In the genomic region with DNA sequence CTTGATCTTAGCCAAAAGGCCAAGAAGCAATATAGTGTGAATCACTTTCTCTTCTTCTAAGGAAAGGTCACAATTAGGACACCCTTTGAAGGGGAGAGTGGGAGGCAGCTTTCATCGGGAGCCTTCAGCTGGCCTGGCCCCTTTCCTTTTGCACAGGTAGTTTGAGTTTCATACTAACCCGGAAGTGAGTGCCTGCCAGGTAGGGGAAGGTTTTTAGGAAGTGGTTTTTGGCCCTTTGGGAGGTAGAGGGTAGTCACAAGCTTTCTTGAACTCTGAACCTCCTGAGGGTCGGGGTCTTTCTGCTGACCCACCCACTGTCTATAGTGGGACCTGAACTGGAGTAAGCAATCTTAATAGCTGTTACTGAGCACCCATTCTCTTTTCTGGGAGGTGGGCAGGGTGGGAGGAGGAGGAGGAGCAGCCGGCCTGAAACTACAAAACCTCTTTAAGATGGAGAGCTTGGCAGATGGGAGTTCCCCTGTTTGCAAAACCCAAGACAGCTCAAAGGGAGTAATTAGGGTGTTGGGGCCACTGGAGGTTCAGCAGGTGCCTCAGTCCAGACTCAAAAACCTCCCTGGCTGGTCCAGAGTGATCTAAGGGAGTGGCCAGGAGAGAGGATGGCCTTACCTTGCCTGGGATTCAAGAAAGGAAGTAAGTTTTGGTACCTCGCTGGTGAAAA, we compare ENCODE assay signal across 9 cellular contexts. TPM values are rescaled to one million over a fixed set of nuclear protein-coding genes. Genes with fewer than 3 reads are reported as not detected.
A peak's percentile ranks its signal among the peaks of the same experiment; 100 is the strongest.
DNase-seq lines count a peak whose midpoint lies in the region; ATAC-seq lines count a peak whose summit lies in the region.
"Had no signal": no experiment of that assay in that cellular context is flagged by ENCODE, and none has a peak within 500 bp of the region (broad histone marks: within the 10 kb centered on the region; RNA-seq: fewer than 3 reads in every experiment).

No MANE protein-coding gene starts in this region.

- H3K9me3 Mint-ChIP-seq in activated CD4-positive, alpha-beta T cell treated with anti-CD3 and anti-CD28 coated beads, Interleukin-2, amount 10 ng/mL, durations not matched to agents 24 days and 14 days: no peaks in the 10 kb centered on the region
- no peaks in the 10 kb centered on the region for H3K9me3 Mint-ChIP-seq in activated naive CD4-positive, alpha-beta T cell treated with anti-CD3 and anti-CD28 coated beads, Interleukin-2, amount 50 U/mL, for 24 hours
- H3K9me3 Mint-ChIP-seq in stimulated activated effector memory CD8-positive, alpha-beta T cell treated with anti-CD3 and anti-CD28 coated beads, Interleukin-12 subunit alpha, Interleukin-12 subunit beta, amount 100 ng/mL, for 72 hours: no peaks in the 10 kb centered on the region

- H3K27ac Mint-ChIP-seq in activated CD4-positive, alpha-beta T cell treated with anti-CD3 and anti-CD28 coated beads, Interleukin-2, amount 10 ng/mL, durations not matched to agents 24 days and 14 days: peak overlapping the region; percentile 84
- peak overlapping the region; percentile 79 for H3K27ac Mint-ChIP-seq in activated naive CD4-positive, alpha-beta T cell treated with anti-CD3 and anti-CD28 coated beads, Interleukin-2, amount 50 U/mL, for 24 hours
- H3K27ac Mint-ChIP-seq in stimulated activated effector memory CD8-positive, alpha-beta T cell treated with anti-CD3 and anti-CD28 coated beads, Interleukin-12 subunit alpha, Interleukin-12 subunit beta, amount 100 ng/mL, for 72 hours: peak overlapping the region; percentile 58

- H3K36me3 Mint-ChIP-seq in activated CD4-positive, alpha-beta T cell treated with anti-CD3 and anti-CD28 coated beads, Interleukin-2, amount 10 ng/mL, durations not matched to agents 24 days and 14 days (ENCODE audit: low read depth): peaks cover 32% of the 10 kb centered on the region
- H3K36me3 Mint-ChIP-seq in activated naive CD4-positive, alpha-beta T cell treated with anti-CD3 and anti-CD28 coated beads, Interleukin-2, amount 50 U/mL, for 24 hours: peaks cover 10% of the 10 kb centered on the region
- H3K36me3 Mint-ChIP-seq in stimulated activated effector memory CD8-positive, alpha-beta T cell treated with anti-CD3 and anti-CD28 coated beads, Interleukin-12 subunit alpha, Interleukin-12 subunit beta, amount 100 ng/mL, for 72 hours: peaks cover 56% of the 10 kb centered on the region

- H3K27me3 Mint-ChIP-seq in activated CD4-positive, alpha-beta T cell treated with anti-CD3 and anti-CD28 coated beads, Interleukin-2, amount 10 ng/mL, durations not matched to agents 24 days and 14 days: no peaks in the 10 kb centered on the region
- H3K27me3 Mint-ChIP-seq in activated naive CD4-positive, alpha-beta T cell treated with anti-CD3 and anti-CD28 coated beads, Interleukin-2, amount 50 U/mL, for 24 hours: no peaks in the 10 kb centered on the region

- DNase-seq in activated CD4-positive, alpha-beta T cell treated with anti-CD3 and anti-CD28 coated beads, Interleukin-2, amount 10 ng/mL, durations not matched to agents 24 days and 14 days: peak; percentile 73
- no peak for DNase-seq in activated CD4-positive, alpha-beta T cell treated with anti-CD3 and anti-CD28 coated beads, Interleukin-2, amount 50 U/mL, for 1 hour
- DNase-seq in stimulated activated effector memory CD8-positive, alpha-beta T cell treated with anti-CD3 and anti-CD28 coated beads, Interleukin-12 subunit alpha, Interleukin-12 subunit beta, amount 100 ng/mL, for 72 hours (ENCODE audit: low spot score in 2 of 2): no peak
- no peak for DNase-seq in NCI-H1930 (lab: John Stamatoyannopoulos, UW)
- no peak for DNase-seq in occipital lobe (lab: John Stamatoyannopoulos, UW)
- no peak for DNase-seq in AG08395 (ENCODE audit: low spot score)
- DNase-seq: ACHN had no signal

- H3K4me1 Mint-ChIP-seq in activated CD4-positive, alpha-beta T cell treated with anti-CD3 and anti-CD28 coated beads, Interleukin-2, amount 10 ng/mL, durations not matched to agents 24 days and 14 days: peaks cover 64% of the 10 kb centered on the region
- H3K4me1 Mint-ChIP-seq in activated naive CD4-positive, alpha-beta T cell treated with anti-CD3 and anti-CD28 coated beads, Interleukin-2, amount 50 U/mL, for 24 hours: peaks cover 70% of the 10 kb centered on the region
- H3K4me1 Mint-ChIP-seq in stimulated activated effector memory CD8-positive, alpha-beta T cell treated with anti-CD3 and anti-CD28 coated beads, Interleukin-12 subunit alpha, Interleukin-12 subunit beta, amount 100 ng/mL, for 72 hours: peaks cover 70% of the 10 kb centered on the region

- ATAC-seq in HG03025 (IDR thresholded peaks at IDR 0.05; ENCODE audit: low FRiP score, unreplicated experiment): peak; percentile 39
- no peak for ATAC-seq in stimulated activated effector memory CD8-positive, alpha-beta T cell treated with anti-CD3 and anti-CD28 coated beads, Interleukin-12 subunit alpha, Interleukin-12 subunit beta, amount 100 ng/mL, for 72 hours

- intact Hi-C loops in activated CD4-positive, alpha-beta T cell treated with anti-CD3 and anti-CD28 coated beads, Interleukin-2, amount 10 ng/mL, durations not matched to agents 24 days and 14 days (cut with micrococcal nuclease): no loop called here

- H3K4me3 Mint-ChIP-seq in activated CD4-positive, alpha-beta T cell treated with anti-CD3 and anti-CD28 coated beads, Interleukin-2, amount 10 ng/mL, durations not matched to agents 24 days and 14 days: peak overlapping the region; percentile 74
- H3K4me3 Mint-ChIP-seq in activated naive CD4-positive, alpha-beta T cell treated with anti-CD3 and anti-CD28 coated beads, Interleukin-2, amount 50 U/mL, for 24 hours: peak overlapping the region; percentile 93
- peak overlapping the region; percentile 91 for H3K4me3 Mint-ChIP-seq in stimulated activated effector memory CD8-positive, alpha-beta T cell treated with anti-CD3 and anti-CD28 coated beads, Interleukin-12 subunit alpha, Interleukin-12 subunit beta, amount 100 ng/mL, for 72 hours

RNA-seq across cellular contexts. Expression of gene LARP1, which starts 6.0 kb away (rescaled TPM):
- total RNA-seq in activated CD4-positive, alpha-beta T cell treated with anti-CD3 and anti-CD28 coated beads, Interleukin-2, amount 10 ng/mL, durations not matched to agents 24 days and 14 days: 331 and 348 TPM in 2 replicates
- 37.4 TPM for total RNA-seq in occipital lobe
